2 cellular contexts compared by ENCODE assay signal in genomic region chr4:40227284-40227683, GRCh38.
TF ChIP-seq lines count a peak whose summit lies in the region.

No MANE protein-coding gene starts in this region.

TF ChIP-seq in H1, 55 proteins besides CTCF, POLR2A, EP300 and RAD21 (continued from another document):
- no peak for TF ChIP-seq CHD7 (IDR thresholded peaks at IDR 0.05; ENCODE audit: insufficient replicate concordance, low read length)

TF ChIP-seq in WTC11, 78 proteins besides CTCF, POLR2A, EP300 and RAD21 (continued from another document):
- TF ChIP-seq CDX4 (CRISPR knock-in tag; IDR thresholded peaks at IDR 0.05; ENCODE audit: borderline replicate concordance) (no peak), ATF3 (CRISPR knock-in tag; conservative IDR thresholded peaks at IDR 0.05) (no peak), GABPB1 (CRISPR knock-in tag; IDR thresholded peaks at IDR 0.05) (no peak), CBFB (CRISPR knock-in tag; IDR thresholded peaks at IDR 0.05; ENCODE audit: low read depth) (no peak)
